2 cellular contexts compared by ENCODE assay signal in the genomic region with DNA sequence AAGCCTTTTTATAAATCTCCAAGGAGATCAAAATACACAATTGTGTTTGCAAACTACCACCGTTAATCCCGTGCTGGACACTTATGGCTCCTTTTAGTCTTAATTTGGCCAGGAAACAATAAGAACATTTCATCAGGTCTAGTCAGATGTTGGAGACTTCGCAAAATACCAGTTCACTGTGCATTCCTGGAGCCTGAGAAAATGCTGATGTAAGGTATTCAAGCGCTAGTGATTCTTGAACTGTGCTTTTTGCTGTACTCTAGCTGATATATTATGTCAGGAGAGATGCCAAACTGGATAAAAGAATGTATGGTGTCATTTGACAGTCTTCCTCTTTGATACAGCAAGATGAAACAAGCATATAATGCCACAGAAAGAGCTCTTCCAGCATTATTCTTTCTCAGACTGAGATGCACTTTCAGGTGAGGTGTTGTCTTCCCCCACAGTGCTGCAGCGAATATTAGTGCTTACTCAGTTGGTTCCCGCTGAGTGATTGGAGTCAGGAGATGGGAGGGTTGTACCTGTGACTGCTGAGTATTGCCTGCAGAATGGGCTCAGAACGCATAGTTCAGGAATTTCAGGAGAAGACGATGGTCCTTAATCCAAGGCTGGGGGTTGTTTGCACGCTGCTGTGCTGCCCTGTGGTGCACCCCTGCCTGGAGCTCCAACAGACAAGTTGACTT.
A peak's percentile ranks its signal among the peaks of the same experiment; 100 is the strongest.
TF ChIP-seq lines count a peak whose summit lies in the region.

No MANE protein-coding gene starts in this region.

TF ChIP-seq in IMR-90, 13 proteins besides CTCF, POLR2A, EP300 and RAD21:
- TF ChIP-seq MAFK (IDR thresholded peaks at IDR 0.05; ENCODE audit: low read depth, low read length): peak; percentile 97
- no peak for TF ChIP-seq MXI1 (IDR thresholded peaks at IDR 0.05; ENCODE audit: borderline replicate concordance, low read depth, low read length)
- TF ChIP-seq NFE2L2 (IDR thresholded peaks at IDR 0.05; ENCODE audit: low read depth, low read length): no peak

TF ChIP-seq in GM12891, 5 proteins besides CTCF, POLR2A, EP300 and RAD21:
- TF ChIP-seq POLR2AphosphoS5 (IDR thresholded peaks at IDR 0.05; ENCODE audit: low read depth, low read length) (no peak), POU2F2 (IDR thresholded peaks at IDR 0.05; ENCODE audit: low read depth, low read length) (no peak), SPI1 (IDR thresholded peaks at IDR 0.05; ENCODE audit: low read depth, low read length) (no peak), PAX5 (IDR thresholded peaks at IDR 0.05; ENCODE audit: insufficient read depth, low read length, severe bottlenecking) (no peak)
